In genomic region chr20:13546497-13547131, GRCh38 we compare ENCODE assay signal across 9 cellular contexts.
DNase-seq lines count a peak whose midpoint lies in the region; ATAC-seq and TF ChIP-seq lines count a peak whose summit lies in the region.
"Had no signal": no experiment of that assay in that cellular context is flagged by ENCODE, and none has a peak within 500 bp of the region (broad histone marks: within the 10 kb centered on the region; RNA-seq: fewer than 3 reads in every experiment).

No MANE protein-coding gene starts in this region.

- POLR2A ChIA-PET in CD4-positive, alpha-beta T cell (lab: Charles Lee) = interaction anchor here (0.6 kb wide), 1 partner anchor 426 kb away, joined by 3 read pairs; no protein-coding TSS in a partner anchor

- DNase-seq in CD4-positive, alpha-beta T cell = peak; percentile 36 to 67 (median 50)
- DNase-seq in GM19238 (ENCODE audit: insufficient read length, low spot score) (peak; percentile 5), HS-5 (ENCODE audit: low read depth) (peak; percentile 32), OCI-M2 (lab: John Stamatoyannopoulos, UW; ENCODE audit: unreplicated experiment) (peak; percentile 39), fibroblast of the aortic adventitia (ENCODE audit: low read depth) (peak; percentile 77), occipital lobe (lab: John Stamatoyannopoulos, UW) (peak; percentile 5), tibial artery (peak; percentile 85 to 87)
- peak; percentile 61 for DNase-seq in activated T-cell treated with anti-CD3 and anti-CD28 coated beads, Interleukin-2, amount 50 U/mL, for 4 hours

- H3K4me3 ChIP-seq in fibroblast of the aortic adventitia (ENCODE audit: low read depth, low read length) (no peak overlapping the region), tibial artery (no peak overlapping the region)

- H3K9me3 Mint-ChIP-seq in CD4-positive, alpha-beta T cell = no peaks in the 10 kb centered on the region
- H3K9me3 Mint-ChIP-seq in activated T-cell treated with anti-CD3 and anti-CD28 coated beads, Interleukin-2, amount 50 U/mL, for 4 hours = no peaks in the 10 kb centered on the region
- H3K9me3 Mint-ChIP-seq: activated naive CD4-positive, alpha-beta T cell treated with anti-CD3 and anti-CD28 coated beads, Interleukin-2, amount 50 U/mL, for 72 hours had no signal

- peak; percentile 84 for TF ChIP-seq CTCF in CD4-positive, alpha-beta T cell (IDR thresholded peaks at IDR 0.05)
- TF ChIP-seq CTCF in fibroblast of the aortic adventitia (IDR thresholded peaks at IDR 0.05; ENCODE audit: insufficient read depth, low read length) (peak; percentile 70), tibial artery (IDR thresholded peaks at IDR 0.05) (peak; percentile 61 to 65)

- H3K9me3 ChIP-seq in CD4-positive, alpha-beta T cell (ENCODE audit: control insufficient read depth, low read length) = no peaks in the 10 kb centered on the region
- no peaks in the 10 kb centered on the region for H3K9me3 ChIP-seq in tibial artery

- ATAC-seq in CD4-positive, alpha-beta T cell (ENCODE audit: poor library complexity) = no peak
- ATAC-seq in activated T-cell treated with anti-CD3 and anti-CD28 coated beads, Interleukin-2, amount 50 U/mL, for 4 hours = no peak

- peaks cover 0 to 18% (median 8%) of the 10 kb centered on the region in 4 donors for H3K4me1 ChIP-seq in tibial artery

- no peaks in the 10 kb centered on the region for H3K36me3 ChIP-seq in tibial artery

- H3K4me3 Mint-ChIP-seq in CD4-positive, alpha-beta T cell = no peak overlapping the region
- no peak overlapping the region for H3K4me3 Mint-ChIP-seq in activated T-cell treated with anti-CD3 and anti-CD28 coated beads, Interleukin-2, amount 50 U/mL, for 4 hours

- H3K27me3 Mint-ChIP-seq in CD4-positive, alpha-beta T cell = no peaks in the 10 kb centered on the region
- H3K27me3 Mint-ChIP-seq in activated T-cell treated with anti-CD3 and anti-CD28 coated beads, Interleukin-2, amount 50 U/mL, for 4 hours (ENCODE audit: low read depth) = no peaks in the 10 kb centered on the region

- intact Hi-C loops in CD4-positive, alpha-beta T cell (cut with DNase I, micrococcal nuclease) = loop anchor here (1.0 to 2.0 kb wide), 3 partner anchors 427 to 622 kb away; no protein-coding TSS in a partner anchor
- intact Hi-C loops in tibial artery (cut with DNase I; ENCODE audit: low total_unique reads) = loop anchor here (10.0 kb wide), 1 partner anchor 208 kb away; no protein-coding TSS in a partner anchor

- H3K27me3 ChIP-seq in CD4-positive, alpha-beta T cell (ENCODE audit: control insufficient read depth, insufficient read depth, low read length) = no peaks in the 10 kb centered on the region
- H3K27me3 ChIP-seq in tibial artery = no peaks in the 10 kb centered on the region

- CTCF ChIA-PET in CD4-positive, alpha-beta T cell (lab: Charles Lee) = interaction anchor here (0.8 to 1.9 kb wide), 14 partner anchors 10 to 432 kb away, joined by 3 to 7 read pairs (median 4); no protein-coding TSS in a partner anchor

- peaks cover 6% of the 10 kb centered on the region for H3K36me3 Mint-ChIP-seq in CD4-positive, alpha-beta T cell (ENCODE audit: low read depth)
- peaks cover 15% of the 10 kb centered on the region for H3K36me3 Mint-ChIP-seq in activated T-cell treated with anti-CD3 and anti-CD28 coated beads, Interleukin-2, amount 50 U/mL, for 4 hours (ENCODE audit: insufficient read depth)
- H3K36me3 Mint-ChIP-seq: activated naive CD4-positive, alpha-beta T cell treated with anti-CD3 and anti-CD28 coated beads, Interleukin-2, amount 50 U/mL, for 72 hours had no signal

- H3K27ac Mint-ChIP-seq in CD4-positive, alpha-beta T cell = no peak overlapping the region
- H3K27ac Mint-ChIP-seq: activated naive CD4-positive, alpha-beta T cell treated with anti-CD3 and anti-CD28 coated beads, Interleukin-2, amount 50 U/mL, for 72 hours had no signal

- H3K4me1 Mint-ChIP-seq in CD4-positive, alpha-beta T cell (ENCODE audit: low read depth) = no peaks in the 10 kb centered on the region
- H3K4me1 Mint-ChIP-seq in activated T-cell treated with anti-CD3 and anti-CD28 coated beads, Interleukin-2, amount 50 U/mL, for 4 hours (ENCODE audit: low read depth) = no peaks in the 10 kb centered on the region

- no peak overlapping the region for H3K27ac ChIP-seq in CD4-positive, alpha-beta T cell (ENCODE audit: low read depth, low read length)
- no peak overlapping the region for H3K27ac ChIP-seq in tibial artery

Comparison
In these comparisons a context has a peak if more than half of its experiments do, and no peak if none do; other contexts are left out.
1. DNase-seq: peak in every context shown above with its lines; median percentile 86 in tibial artery; 77 in fibroblast of the aortic adventitia; 61 in activated T-cell treated with anti-CD3 and anti-CD28 coated beads, Interleukin-2, amount 50 U/mL, for 4 hours; 50 in CD4-positive, alpha-beta T cell; 39 in OCI-M2; 32 in HS-5; 5 in GM19238; 5 in occipital lobe.